In genomic region chr1:95309031-95309459, GRCh38 we compare ENCODE assay signal across 8 cellular contexts.
DNase-seq lines count a peak whose midpoint lies in the region; ATAC-seq and TF ChIP-seq lines count a peak whose summit lies in the region.

No MANE protein-coding gene starts in this region.

- 48 to 58% (median 55%) methylated on average over 2 of the region's 2 CpGs for WGBS in psoas muscle, 3 donors

- BruUV-seq in PC-9 (replicated peaks; lab: Mats Ljungman, UMichigan): no TSS peak

- peak; percentile 31 for DNase-seq in AG08396 (ENCODE audit: low spot score)
- no peak for DNase-seq in HFF-Myc (ENCODE audit: extremely low read depth, low read depth)
- DNase-seq in PC-9: peak in 1 of 2 experiments; percentile 49
- peak; percentile 50 for DNase-seq in fibroblast of peridontal ligament (ENCODE audit: extremely low read depth)
- DNase-seq in psoas muscle: no peak
- DNase-seq in 8988T: no peak

- H3K27me3 ChIP-seq in PC-9 (ENCODE audit: insufficient read depth, low read depth): no peaks in the 10 kb centered on the region
- H3K27me3 ChIP-seq in psoas muscle (ENCODE audit: insufficient read depth in 3 of 3, low read length in 2 of 3): no peaks in the 10 kb centered on the region

- H3F3A ChIP-seq in PC-9 (ENCODE audit: insufficient read depth, low read depth): no peaks in the 10 kb centered on the region

- H3K4me1 ChIP-seq in PC-9 (replicated peaks; ENCODE audit: insufficient read depth) (0 out of 2 replicates have a peak, but pooled peaks cover 5% of the 10 kb centered on the region), psoas muscle (no peaks in the 10 kb centered on the region)

- H4K20me1 ChIP-seq in PC-9 (ENCODE audit: insufficient read depth): no peaks in the 10 kb centered on the region

- intact Hi-C loops in PC-9 (cut with micrococcal nuclease; ENCODE audit: unreplicated experiment): no loop called here
- intact Hi-C loops in psoas muscle (cut with DNase I): no loop called here

- ATAC-seq in psoas muscle (peak in 1 of 4 donors; percentile 60), HG02623 (IDR thresholded peaks at IDR 0.05; ENCODE audit: unreplicated experiment) (no peak), GM18505 (IDR thresholded peaks at IDR 0.05; ENCODE audit: unreplicated experiment) (no peak)

- H3K36me3 ChIP-seq in PC-9 (ENCODE audit: low read depth): no peaks in the 10 kb centered on the region
- H3K36me3 ChIP-seq in psoas muscle (ENCODE audit: insufficient read depth in 1 of 2, low read depth in 1 of 2): no peaks in the 10 kb centered on the region

- H3K4me3 ChIP-seq in HFF-Myc (replicated peaks; ENCODE audit: low read depth, low read length) (no peak overlapping the region), PC-9 (no peak overlapping the region), psoas muscle (no peak overlapping the region)

- POLR2A ChIA-PET in PC-9 (lab: Charles Lee; ENCODE audit: unreplicated experiment): no interaction called here

- H3K9me2 ChIP-seq in PC-9 (ENCODE audit: insufficient read depth): no peaks in the 10 kb centered on the region; the same call in 1 of the 2 replicates

- no peak overlapping the region for H3K4me2 ChIP-seq in PC-9

- TF ChIP-seq CTCF in HFF-Myc (IDR thresholded peaks at IDR 0.05; ENCODE audit: low read depth, low read length, missing control alignments) (peak; percentile 37), PC-9 (conservative IDR thresholded peaks at IDR 0.05) (peak; percentile 87), psoas muscle (IDR thresholded peaks at IDR 0.05) (peak; percentile 54)

- H3K9me3 ChIP-seq in PC-9 (ENCODE audit: insufficient read depth, low read depth): no peaks in the 10 kb centered on the region
- no peaks in the 10 kb centered on the region for H3K9me3 ChIP-seq in psoas muscle

- H3K27ac ChIP-seq in PC-9 (no peak overlapping the region), psoas muscle (no peak overlapping the region)

- no peak overlapping the region for H2AFZ ChIP-seq in PC-9

- CTCF ChIA-PET in PC-9 (lab: Charles Lee): no interaction called here

- no peak for TF ChIP-seq POLR2A in GM18505 (IDR thresholded peaks at IDR 0.05; ENCODE audit: borderline replicate concordance, extremely low read depth, insufficient read depth, insufficient read length)

- no peaks in the 10 kb centered on the region for H3K79me2 ChIP-seq in PC-9 (ENCODE audit: low read depth)

Comparison
In these comparisons a context has a peak if more than half of its experiments do, and no peak if none do; other contexts are left out.
1. DNase-seq: peak in AG08396 (single experiment) and fibroblast of peridontal ligament (single experiment); none in HFF-Myc (single experiment), psoas muscle (0 of 2) and 8988T (single experiment).
2. CTCF ChIP-seq: peak in every context shown above with its lines; median percentile 87 in PC-9; 54 in psoas muscle; 37 in HFF-Myc.